Comparison of ENCODE assay signal across 1 cellular context in the genomic region with DNA sequence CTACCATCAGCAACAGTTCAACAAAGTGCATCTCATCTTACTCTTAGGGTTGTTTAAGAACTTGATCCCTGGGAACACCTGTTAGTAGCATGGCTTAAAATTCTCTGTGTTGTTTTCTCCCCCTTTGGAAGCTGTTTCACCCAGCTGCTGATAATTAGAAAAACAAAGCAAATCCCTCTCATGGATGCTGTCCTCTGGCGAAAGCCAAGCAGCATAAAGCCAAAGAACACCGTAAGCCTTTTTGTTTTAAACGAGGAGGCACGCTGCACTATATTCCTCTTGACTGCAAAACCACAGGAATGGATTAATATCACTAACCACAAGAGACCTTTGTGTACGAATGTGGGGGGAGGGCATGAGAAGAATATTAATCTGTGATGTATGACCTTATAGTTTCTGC.
A peak's percentile ranks its signal among the peaks of the same experiment; 100 is the strongest.
TF ChIP-seq lines count a peak whose summit lies in the region.

No MANE protein-coding gene starts in this region.

TF ChIP-seq in SK-N-SH, 30 proteins besides CTCF, POLR2A, EP300 and RAD21 (continued from another document):
- TF ChIP-seq YY1 (IDR thresholded peaks at IDR 0.05; ENCODE audit: low read depth) (no peak), CHD2 (IDR thresholded peaks at IDR 0.05; ENCODE audit: low read length, partially characterized antibody) (no peak), RXRA (IDR thresholded peaks at IDR 0.05; ENCODE audit: borderline replicate concordance, low read depth) (peak; percentile 41; the same call in 1 of the 2 replicates), MEF2A (IDR thresholded peaks at IDR 0.05; ENCODE audit: borderline replicate concordance, low read depth) (peak; percentile 24; the same call in 1 of the 2 replicates), GABPA (IDR thresholded peaks at IDR 0.05; ENCODE audit: low read depth) (no peak), FOSL2 (IDR thresholded peaks at IDR 0.05; ENCODE audit: borderline replicate concordance, low read depth) (no peak), TAF1 (IDR thresholded peaks at IDR 0.05; ENCODE audit: borderline replicate concordance, low read depth, low read length) (no peak), TEAD4 (IDR thresholded peaks at IDR 0.05; ENCODE audit: borderline replicate concordance, insufficient read depth) (peak; percentile 40; the same call in 1 of the 2 replicates), MXI1 (IDR thresholded peaks at IDR 0.05; ENCODE audit: low read depth, low read length) (no peak), NFIC (IDR thresholded peaks at IDR 0.05; ENCODE audit: borderline replicate concordance) (peak; percentile 64; the same call in 1 of the 2 replicates), RCOR1 (IDR thresholded peaks at IDR 0.05; ENCODE audit: low read length) (no peak), FOXM1 (IDR thresholded peaks at IDR 0.05; ENCODE audit: low read depth) (no peak), ELF1 (IDR thresholded peaks at IDR 0.05) (no peak)
- TF ChIP-seq, protein P1, sequence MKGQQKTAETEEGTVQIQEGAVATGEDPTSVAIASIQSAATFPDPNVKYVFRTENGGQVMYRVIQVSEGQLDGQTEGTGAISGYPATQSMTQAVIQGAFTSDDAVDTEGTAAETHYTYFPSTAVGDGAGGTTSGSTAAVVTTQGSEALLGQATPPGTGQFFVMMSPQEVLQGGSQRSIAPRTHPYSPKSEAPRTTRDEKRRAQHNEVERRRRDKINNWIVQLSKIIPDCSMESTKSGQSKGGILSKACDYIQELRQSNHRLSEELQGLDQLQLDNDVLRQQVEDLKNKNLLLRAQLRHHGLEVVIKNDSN (IDR thresholded peaks at IDR 0.05; ENCODE audit: borderline replicate concordance, low read depth), result no peak
- TF ChIP-seq, protein P2, sequence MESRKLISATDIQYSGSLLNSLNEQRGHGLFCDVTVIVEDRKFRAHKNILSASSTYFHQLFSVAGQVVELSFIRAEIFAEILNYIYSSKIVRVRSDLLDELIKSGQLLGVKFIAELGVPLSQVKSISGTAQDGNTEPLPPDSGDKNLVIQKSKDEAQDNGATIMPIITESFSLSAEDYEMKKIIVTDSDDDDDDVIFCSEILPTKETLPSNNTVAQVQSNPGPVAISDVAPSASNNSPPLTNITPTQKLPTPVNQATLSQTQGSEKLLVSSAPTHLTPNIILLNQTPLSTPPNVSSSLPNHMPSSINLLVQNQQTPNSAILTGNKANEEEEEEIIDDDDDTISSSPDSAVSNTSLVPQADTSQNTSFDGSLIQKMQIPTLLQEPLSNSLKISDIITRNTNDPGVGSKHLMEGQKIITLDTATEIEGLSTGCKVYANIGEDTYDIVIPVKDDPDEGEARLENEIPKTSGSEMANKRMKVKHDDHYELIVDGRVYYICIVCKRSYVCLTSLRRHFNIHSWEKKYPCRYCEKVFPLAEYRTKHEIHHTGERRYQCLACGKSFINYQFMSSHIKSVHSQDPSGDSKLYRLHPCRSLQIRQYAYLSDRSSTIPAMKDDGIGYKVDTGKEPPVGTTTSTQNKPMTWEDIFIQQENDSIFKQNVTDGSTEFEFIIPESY (IDR thresholded peaks at IDR 0.05; ENCODE audit: borderline replicate concordance, low read depth), result no peak
- TF ChIP-seq, protein P3, sequence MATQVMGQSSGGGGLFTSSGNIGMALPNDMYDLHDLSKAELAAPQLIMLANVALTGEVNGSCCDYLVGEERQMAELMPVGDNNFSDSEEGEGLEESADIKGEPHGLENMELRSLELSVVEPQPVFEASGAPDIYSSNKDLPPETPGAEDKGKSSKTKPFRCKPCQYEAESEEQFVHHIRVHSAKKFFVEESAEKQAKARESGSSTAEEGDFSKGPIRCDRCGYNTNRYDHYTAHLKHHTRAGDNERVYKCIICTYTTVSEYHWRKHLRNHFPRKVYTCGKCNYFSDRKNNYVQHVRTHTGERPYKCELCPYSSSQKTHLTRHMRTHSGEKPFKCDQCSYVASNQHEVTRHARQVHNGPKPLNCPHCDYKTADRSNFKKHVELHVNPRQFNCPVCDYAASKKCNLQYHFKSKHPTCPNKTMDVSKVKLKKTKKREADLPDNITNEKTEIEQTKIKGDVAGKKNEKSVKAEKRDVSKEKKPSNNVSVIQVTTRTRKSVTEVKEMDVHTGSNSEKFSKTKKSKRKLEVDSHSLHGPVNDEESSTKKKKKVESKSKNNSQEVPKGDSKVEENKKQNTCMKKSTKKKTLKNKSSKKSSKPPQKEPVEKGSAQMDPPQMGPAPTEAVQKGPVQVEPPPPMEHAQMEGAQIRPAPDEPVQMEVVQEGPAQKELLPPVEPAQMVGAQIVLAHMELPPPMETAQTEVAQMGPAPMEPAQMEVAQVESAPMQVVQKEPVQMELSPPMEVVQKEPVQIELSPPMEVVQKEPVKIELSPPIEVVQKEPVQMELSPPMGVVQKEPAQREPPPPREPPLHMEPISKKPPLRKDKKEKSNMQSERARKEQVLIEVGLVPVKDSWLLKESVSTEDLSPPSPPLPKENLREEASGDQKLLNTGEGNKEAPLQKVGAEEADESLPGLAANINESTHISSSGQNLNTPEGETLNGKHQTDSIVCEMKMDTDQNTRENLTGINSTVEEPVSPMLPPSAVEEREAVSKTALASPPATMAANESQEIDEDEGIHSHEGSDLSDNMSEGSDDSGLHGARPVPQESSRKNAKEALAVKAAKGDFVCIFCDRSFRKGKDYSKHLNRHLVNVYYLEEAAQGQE (IDR thresholded peaks at IDR 0.05; ENCODE audit: low read depth, low read length), result no peak
- TF ChIP-seq, protein P4, sequence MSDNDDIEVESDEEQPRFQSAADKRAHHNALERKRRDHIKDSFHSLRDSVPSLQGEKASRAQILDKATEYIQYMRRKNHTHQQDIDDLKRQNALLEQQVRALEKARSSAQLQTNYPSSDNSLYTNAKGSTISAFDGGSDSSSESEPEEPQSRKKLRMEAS (IDR thresholded peaks at IDR 0.05; ENCODE audit: low read depth), result 0 out of 2 replicates have a peak, but pooled peaks have one; percentile 21
- TF ChIP-seq, protein P5, sequence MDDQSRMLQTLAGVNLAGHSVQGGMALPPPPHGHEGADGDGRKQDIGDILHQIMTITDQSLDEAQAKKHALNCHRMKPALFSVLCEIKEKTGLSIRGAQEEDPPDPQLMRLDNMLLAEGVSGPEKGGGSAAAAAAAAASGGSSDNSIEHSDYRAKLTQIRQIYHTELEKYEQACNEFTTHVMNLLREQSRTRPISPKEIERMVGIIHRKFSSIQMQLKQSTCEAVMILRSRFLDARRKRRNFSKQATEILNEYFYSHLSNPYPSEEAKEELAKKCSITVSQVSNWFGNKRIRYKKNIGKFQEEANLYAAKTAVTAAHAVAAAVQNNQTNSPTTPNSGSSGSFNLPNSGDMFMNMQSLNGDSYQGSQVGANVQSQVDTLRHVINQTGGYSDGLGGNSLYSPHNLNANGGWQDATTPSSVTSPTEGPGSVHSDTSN (IDR thresholded peaks at IDR 0.05), result peak; percentile 59
